In genomic region chr6:150065083-150065482, GRCh38 we compare ENCODE assay signal across 31 cellular contexts. TPM values are rescaled to one million over a fixed set of nuclear protein-coding genes. Genes with fewer than 3 reads are reported as not detected.
"Had no signal": no experiment of that assay in that cellular context is flagged by ENCODE, and none has a peak within 500 bp of the region (broad histone marks: within the 10 kb centered on the region; RNA-seq: fewer than 3 reads in every experiment).

No MANE protein-coding gene starts in this region.

- H3K4me3 Mint-ChIP-seq: stimulated activated effector memory CD8-positive, alpha-beta T cell treated with anti-CD3 and anti-CD28 coated beads, Interleukin-12 subunit alpha, Interleukin-12 subunit beta, amount 100 ng/mL, for 72 hours; stimulated activated memory B cell treated with anti-CD40 and anti-IgM and Interleukin-4, amounts not matched to agents 10 μg/mL and 1 μg/mL and 100 μg/mL, for 72 hours; stimulated activated naive B cell treated with anti-CD40 and anti-IgM and Interleukin-4, amounts not matched to agents 10 μg/mL and 1 μg/mL and 100 μg/mL, for 72 hours; stimulated activated naive CD8-positive, alpha-beta T cell treated with anti-CD3 and anti-CD28 coated beads, Interleukin-15, amount 100 ng/mL, for 72 hours; stimulated activated naive CD8-positive, alpha-beta T cell treated with anti-CD3 and anti-CD28 coated beads, Interleukin-15, Interleukin-2, amounts not matched to agents 100 ng/mL and 50 ng/mL, for 24 hours had no signal

- H3K27ac Mint-ChIP-seq: stimulated activated memory B cell treated with anti-CD40 and anti-IgM and Interleukin-4, amounts not matched to agents 10 μg/mL and 1 μg/mL and 100 μg/mL, for 72 hours; stimulated activated naive B cell treated with anti-CD40 and anti-IgM and Interleukin-4, amounts not matched to agents 10 μg/mL and 1 μg/mL and 100 μg/mL, for 72 hours; stimulated activated naive CD8-positive, alpha-beta T cell treated with anti-CD3 and anti-CD28 coated beads, Interleukin-15, amount 100 ng/mL, for 72 hours; stimulated activated naive CD8-positive, alpha-beta T cell treated with anti-CD3 and anti-CD28 coated beads, Interleukin-15, Interleukin-2, amounts not matched to agents 100 ng/mL and 50 ng/mL, for 24 hours; type B pancreatic cell had no signal

- H3K9me3 Mint-ChIP-seq: stimulated activated effector memory CD8-positive, alpha-beta T cell treated with anti-CD3 and anti-CD28 coated beads, Interleukin-12 subunit alpha, Interleukin-12 subunit beta, amount 100 ng/mL, for 72 hours; stimulated activated memory B cell treated with anti-CD40 and anti-IgM and Interleukin-4, amounts not matched to agents 10 μg/mL and 1 μg/mL and 100 μg/mL, for 72 hours; stimulated activated naive B cell treated with anti-CD40 and anti-IgM and Interleukin-4, amounts not matched to agents 10 μg/mL and 1 μg/mL and 100 μg/mL, for 72 hours; stimulated activated naive CD8-positive, alpha-beta T cell treated with anti-CD3 and anti-CD28 coated beads, Interleukin-15, amount 100 ng/mL, for 72 hours; stimulated activated naive CD8-positive, alpha-beta T cell treated with anti-CD3 and anti-CD28 coated beads, Interleukin-15, Interleukin-2, amounts not matched to agents 100 ng/mL and 50 ng/mL, for 24 hours; type B pancreatic cell had no signal

- H3K4me1 ChIP-seq: testis, uterus had no signal

- H3K36me3 Mint-ChIP-seq: stimulated activated effector memory CD8-positive, alpha-beta T cell treated with anti-CD3 and anti-CD28 coated beads, Interleukin-12 subunit alpha, Interleukin-12 subunit beta, amount 100 ng/mL, for 72 hours had no signal

- H3K36me3 ChIP-seq: suprapubic skin, thoracic aorta, thyroid gland, tibial artery, transverse colon, upper lobe of left lung, upper lobe of right lung, uterus, vagina had no signal

- ATAC-seq: stimulated activated effector memory CD8-positive, alpha-beta T cell treated with anti-CD3 and anti-CD28 coated beads, Interleukin-12 subunit alpha, Interleukin-12 subunit beta, amount 100 ng/mL, for 72 hours; stimulated activated memory B cell treated with anti-CD40 and anti-IgM and Interleukin-4, amounts not matched to agents 10 μg/mL and 1 μg/mL and 100 μg/mL, for 72 hours; stimulated activated naive B cell treated with anti-CD40 and anti-IgM and Interleukin-4, amounts not matched to agents 10 μg/mL and 1 μg/mL and 100 μg/mL, for 72 hours; stimulated activated naive CD8-positive, alpha-beta T cell treated with anti-CD3 and anti-CD28 coated beads, Interleukin-15, amount 100 ng/mL, for 72 hours; stimulated activated naive CD8-positive, alpha-beta T cell treated with anti-CD3 and anti-CD28 coated beads, Interleukin-15, Interleukin-2, amounts not matched to agents 100 U/mL and 50 U/mL, for 24 hours; upper lobe of right lung had no signal

- H3K27ac ChIP-seq: stomach, suprapubic skin, testis, thoracic aorta, thyroid gland, tibial artery, tibial nerve, transverse colon, upper lobe of left lung, upper lobe of right lung, uterus, vagina had no signal

- DNase-seq: stimulated activated CD4-positive, alpha-beta T cell treated with anti-CD3 and anti-CD28 coated beads, Interleukin-2, amount 100 ng/mL, for 48 hours; stimulated activated CD4-positive, alpha-beta T cell treated with anti-CD3 and anti-CD28 coated beads, Interleukin-4, amount 100 ng/mL, for 1 hour; stimulated activated CD4-positive, alpha-beta T cell treated with anti-CD3 and anti-CD28 coated beads, Interleukin-4, amount 100 ng/mL, for 24 hours; stimulated activated CD4-positive, alpha-beta T cell treated with anti-CD3 and anti-CD28 coated beads, Interleukin-4, amount 100 ng/mL, for 4 hours; stimulated activated CD8-positive, alpha-beta memory T cell treated with anti-CD3 and anti-CD28 coated beads, Interleukin-4, amount 100 ng/mL, for 48 hours; stimulated activated naive B cell treated with anti-CD40 and anti-IgM and Interleukin-4, amounts not matched to agents 10 μg/mL and 1 μg/mL and 100 μg/mL, for 72 hours; stimulated activated naive CD4-positive, alpha-beta T cell; stimulated activated naive CD4-positive, alpha-beta T cell treated with Interleukin-2 at 50 U/mL for 16 hours; stimulated activated naive CD8-positive, alpha-beta T cell treated with anti-CD3 and anti-CD28 coated beads, Interleukin-15, amount 100 ng/mL, for 72 hours; stimulated activated naive CD8-positive, alpha-beta T cell treated with anti-CD3 and anti-CD28 coated beads, Interleukin-15, Interleukin-2, amounts not matched to agents 100 U/mL and 50 U/mL, for 24 hours; stomach; substantia nigra; testis; thyroid gland; tibial artery; transverse colon; trophoblast cell; upper lobe of left lung; upper lobe of right lung; uterus had no signal

- H3K9me3 ChIP-seq: stomach, suprapubic skin, testis, thoracic aorta, thyroid gland, tibial artery, tibial nerve, transverse colon, upper lobe of left lung, upper lobe of right lung, uterus, vagina had no signal

- H3K4me3 ChIP-seq: stomach, suprapubic skin, testis, thoracic aorta, thyroid gland, tibial artery, tibial nerve, transverse colon, upper lobe of left lung, upper lobe of right lung, uterus, vagina had no signal

RNA-seq across cellular contexts. Expression of gene RAET1L, which starts 39.8 kb away (rescaled TPM):
- total RNA-seq: stomach, subcutaneous adipose tissue, thoracic aorta, thyroid gland, tibial nerve, transverse colon, upper lobe of left lung, upper lobe of right lung, ureter, urinary bladder, uterus had no signal
